In the genomic region with DNA sequence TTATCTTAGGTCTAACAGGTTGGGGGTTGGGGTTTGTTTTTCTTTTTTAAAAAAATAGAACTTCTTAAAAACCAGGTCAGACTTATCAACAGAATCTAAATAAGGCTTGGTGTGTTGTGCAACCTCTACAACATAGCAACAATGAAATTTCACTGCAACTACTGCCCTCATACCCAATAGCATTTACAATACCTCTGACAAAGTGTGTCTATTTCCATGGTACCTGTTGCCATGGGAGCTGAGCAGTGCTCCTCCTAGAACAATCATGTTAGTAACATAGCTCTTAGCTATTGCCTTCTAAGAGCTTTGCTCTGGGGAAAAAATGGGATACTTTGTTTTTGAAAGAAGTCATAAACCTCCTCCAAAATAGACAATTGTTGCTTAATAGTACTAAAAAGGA, we compare ENCODE assay signal across 14 cellular contexts.
DNase-seq lines count a peak whose midpoint lies in the region; ATAC-seq and TF ChIP-seq lines count a peak whose summit lies in the region.
"Had no signal": no experiment of that assay in that cellular context is flagged by ENCODE, and none has a peak within 500 bp of the region (broad histone marks: within the 10 kb centered on the region; RNA-seq: fewer than 3 reads in every experiment).

No MANE protein-coding gene starts in this region.

- no peaks in the 10 kb centered on the region for H3K36me3 ChIP-seq in thyroid gland

- POLR2A ChIA-PET in activated CD8-positive, alpha-beta T cell treated with anti-CD3 and anti-CD28 coated beads for 36 hours (lab: Charles Lee) = no interaction called here

- TF ChIP-seq POLR2A in thyroid gland (IDR thresholded peaks at IDR 0.05) = no peak

- no peak overlapping the region for H3K4me3 Mint-ChIP-seq in activated CD8-positive, alpha-beta T cell treated with anti-CD3 and anti-CD28 coated beads for 36 hours
- H3K4me3 Mint-ChIP-seq: immature natural killer cell; naive thymus-derived CD4-positive, alpha-beta T cell; T-helper 1 cell treated with Interleukin-12 subunit alpha and Interleukin-12 subunit beta and Interleukin-4 antibody, amounts not matched to agents 30 μg/mL and 1 μg/mL, for 36 hours had no signal

- peak overlapping the region; percentile 36 to 82 (median 77) for H3K27ac ChIP-seq in thyroid gland
- H3K27ac ChIP-seq: skin epidermis had no signal

- peak; percentile 11 to 52 for DNase-seq in NCI-H2081 (lab: John Stamatoyannopoulos, UW)
- no peak for DNase-seq in NCI-H2081 treated with DMSO at 0.1 percent for 48 hours (lab: John Stamatoyannopoulos, UW)
- peak; percentile 19 for DNase-seq in NCI-H345 treated with DMSO at 0.1 percent for 48 hours (lab: John Stamatoyannopoulos, UW; ENCODE audit: unreplicated experiment)
- peak; percentile 44 for DNase-seq in fibroblast of the aortic adventitia (ENCODE audit: low read depth)
- DNase-seq in thyroid gland = peak; percentile 79 to 82
- no peak for DNase-seq in SW480 (ENCODE audit: low spot score)
- no peak for DNase-seq in activated CD8-positive, alpha-beta T cell treated with anti-CD3 and anti-CD28 coated beads for 36 hours
- DNase-seq in SHP77 (lab: John Stamatoyannopoulos, UW) = no peak
- DNase-seq: activated effector memory CD4-positive, alpha-beta T cell treated with anti-CD3 and anti-CD28 coated beads, Interleukin-2, amount 50 U/mL, for 16 hours; cerebellar nuclear complex; immature natural killer cell; naive thymus-derived CD4-positive, alpha-beta T cell had no signal

- peaks cover 13 to 47% of the 10 kb centered on the region in 2 donors for H3K4me1 ChIP-seq in thyroid gland

- H3K36me3 Mint-ChIP-seq in activated CD8-positive, alpha-beta T cell treated with anti-CD3 and anti-CD28 coated beads for 36 hours (ENCODE audit: low read depth) = no peaks in the 10 kb centered on the region
- H3K36me3 Mint-ChIP-seq: immature natural killer cell; naive thymus-derived CD4-positive, alpha-beta T cell had no signal

- H3K9me3 Mint-ChIP-seq in activated CD8-positive, alpha-beta T cell treated with anti-CD3 and anti-CD28 coated beads for 36 hours = no peaks in the 10 kb centered on the region
- H3K9me3 Mint-ChIP-seq: T-helper 1 cell treated with Interleukin-12 subunit alpha and Interleukin-12 subunit beta and Interleukin-4 antibody, amounts not matched to agents 30 μg/mL and 1 μg/mL, for 36 hours had no signal

- H3K4me1 Mint-ChIP-seq in activated CD8-positive, alpha-beta T cell treated with anti-CD3 and anti-CD28 coated beads for 36 hours (ENCODE audit: low read depth) = no peaks in the 10 kb centered on the region
- H3K4me1 Mint-ChIP-seq: immature natural killer cell; naive thymus-derived CD4-positive, alpha-beta T cell had no signal

- no peak for ATAC-seq in activated CD8-positive, alpha-beta T cell treated with anti-CD3 and anti-CD28 coated beads for 36 hours
- ATAC-seq: naive thymus-derived CD4-positive, alpha-beta T cell had no signal

- H3K27me3 ChIP-seq in thyroid gland = no peaks in the 10 kb centered on the region

- intact Hi-C loops in thyroid gland (cut with DNase I) = no loop called here
- intact Hi-C loops in activated CD8-positive, alpha-beta T cell treated with anti-CD3 and anti-CD28 coated beads for 36 hours (cut with micrococcal nuclease) = no loop called here

- CTCF ChIA-PET in activated CD8-positive, alpha-beta T cell treated with anti-CD3 and anti-CD28 coated beads for 36 hours (lab: Charles Lee) = interaction anchor here (0.9 to 1.5 kb wide), 2 partner anchors 8 to 174 kb away, joined by 3 to 4 read pairs; no protein-coding TSS in a partner anchor

- H3K4me3 ChIP-seq in fibroblast of the aortic adventitia (ENCODE audit: low read depth, low read length) (no peak overlapping the region), thyroid gland (replicated peaks in 1 of 3) (no peak overlapping the region)
- H3K4me3 ChIP-seq: skin epidermis had no signal

- peaks cover 14% of the 10 kb centered on the region for H3K27me3 Mint-ChIP-seq in activated CD8-positive, alpha-beta T cell treated with anti-CD3 and anti-CD28 coated beads for 36 hours

- H3K9me3 ChIP-seq in thyroid gland = no peaks in the 10 kb centered on the region

- no peak overlapping the region for H3K27ac Mint-ChIP-seq in activated CD8-positive, alpha-beta T cell treated with anti-CD3 and anti-CD28 coated beads for 36 hours
- H3K27ac Mint-ChIP-seq: immature natural killer cell; naive thymus-derived CD4-positive, alpha-beta T cell; T-helper 1 cell treated with Interleukin-12 subunit alpha and Interleukin-12 subunit beta and Interleukin-4 antibody, amounts not matched to agents 30 μg/mL and 1 μg/mL, for 36 hours had no signal

- TF ChIP-seq CTCF in fibroblast of the aortic adventitia (IDR thresholded peaks at IDR 0.05; ENCODE audit: insufficient read depth, low read length) = no peak
- TF ChIP-seq CTCF in thyroid gland (IDR thresholded peaks at IDR 0.05) = no peak
- no peak for TF ChIP-seq CTCF in activated CD8-positive, alpha-beta T cell treated with anti-CD3 and anti-CD28 coated beads for 36 hours (IDR thresholded peaks at IDR 0.05)

Comparison
In these comparisons a context has a peak if more than half of its experiments do, and no peak if none do; other contexts are left out.
1. DNase-seq: peak in NCI-H2081 (2 of 2), NCI-H345 treated with DMSO at 0.1 percent for 48 hours (single experiment), fibroblast of the aortic adventitia (single experiment) and thyroid gland (2 of 2); none in NCI-H2081 treated with DMSO at 0.1 percent for 48 hours (single experiment), SW480 (single experiment), activated CD8-positive, alpha-beta T cell treated with anti-CD3 and anti-CD28 coated beads for 36 hours (single experiment) and SHP77 (0 of 2).